8 cellular contexts compared by ENCODE assay signal in the genomic region with DNA sequence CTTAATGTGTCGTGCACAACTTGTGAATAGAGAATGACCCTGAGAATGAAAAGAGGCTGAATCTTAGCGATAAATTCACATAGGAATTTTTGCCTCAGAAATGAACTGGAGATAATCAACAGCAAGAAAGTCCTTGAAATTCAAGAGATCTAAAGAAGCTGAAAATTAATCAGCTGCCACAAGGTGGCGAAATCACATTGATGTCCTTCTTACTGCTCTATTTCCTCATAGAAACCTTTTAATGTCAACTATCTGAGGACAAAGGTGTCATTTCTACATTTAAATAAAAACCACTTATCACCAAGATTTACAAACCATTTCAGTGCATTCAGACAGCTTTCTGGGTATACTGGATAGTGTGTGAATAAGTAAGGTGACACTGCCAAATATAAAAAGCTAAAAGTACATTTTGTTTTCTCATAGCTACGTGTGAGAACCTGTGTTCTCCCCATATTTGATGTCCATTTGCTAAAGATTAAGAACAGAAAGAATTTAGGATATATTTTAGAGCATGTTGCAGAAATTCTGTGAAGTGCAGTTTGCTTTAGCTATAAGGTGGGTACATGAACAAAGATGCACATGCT.
DNase-seq lines count a peak whose midpoint lies in the region; ATAC-seq and TF ChIP-seq lines count a peak whose summit lies in the region.

No MANE protein-coding gene starts in this region.

- H3K36me3 ChIP-seq in heart right ventricle: no peaks in the 10 kb centered on the region
- H3K36me3 ChIP-seq in KMS-11 (ENCODE audit: insufficient read depth): no peaks in the 10 kb centered on the region
- H3K36me3 ChIP-seq in osteoblast (ENCODE audit: insufficient read depth, low read length): no peaks in the 10 kb centered on the region

- intact Hi-C loops in heart right ventricle (cut with DNase I) (loop anchor here in 4 of 10 donors (10.0 kb wide), 2 partner anchors 609 to 1819 kb away; no protein-coding TSS in a partner anchor), right cardiac atrium (cut with DNase I) (loop anchor here in 1 of 4 donors (10.0 kb wide), 1 partner anchor 609 kb away; no protein-coding TSS in a partner anchor)

- H3K27me3 ChIP-seq in heart right ventricle: no peaks in the 10 kb centered on the region
- H3K27me3 ChIP-seq in right cardiac atrium (ENCODE audit: control insufficient read depth, insufficient read depth): no peaks in the 10 kb centered on the region
- no peaks in the 10 kb centered on the region for H3K27me3 ChIP-seq in KMS-11 (ENCODE audit: insufficient read depth, low read depth)
- no peaks in the 10 kb centered on the region for H3K27me3 ChIP-seq in osteoblast (ENCODE audit: insufficient read depth, low read length)

- H2AFZ ChIP-seq in KMS-11 (ENCODE audit: low read depth): no peak overlapping the region
- H2AFZ ChIP-seq in osteoblast (ENCODE audit: low read length): no peak overlapping the region

- H3K4me2 ChIP-seq in KMS-11: no peak overlapping the region
- H3K4me2 ChIP-seq in osteoblast (ENCODE audit: insufficient read depth, low read length): no peak overlapping the region

- H3K27ac ChIP-seq in heart right ventricle (no peak overlapping the region), right cardiac atrium (ENCODE audit: low read length) (no peak overlapping the region), KMS-11 (no peak overlapping the region), osteoblast (ENCODE audit: low read depth, low read length) (no peak overlapping the region)

- H3K4me3 ChIP-seq in heart right ventricle (no peak overlapping the region), right cardiac atrium (ENCODE audit: low read length) (no peak overlapping the region), KMS-11 (IDR thresholded peaks at IDR 0.05; ENCODE audit: insufficient read depth, low read depth, low read length) (no peak overlapping the region), osteoblast (ENCODE audit: insufficient read depth, low read length) (no peak overlapping the region)

- DNase-seq in heart right ventricle (peak in 1 of 2 donors; percentile 16), right cardiac atrium (no peak), RPMI8226 (peak; percentile 14), erythroblast (lab: John Stamatoyannopoulos, UW) (peak; percentile 23 to 49), osteoblast (ENCODE audit: insufficient read length, low spot score, missing footprints) (peak; percentile 37), T1000 (lab: John Stamatoyannopoulos, UW) (no peak)

- H3K79me2 ChIP-seq in KMS-11 (ENCODE audit: insufficient read depth, low read depth): no peaks in the 10 kb centered on the region
- no peaks in the 10 kb centered on the region for H3K79me2 ChIP-seq in osteoblast (ENCODE audit: insufficient read depth, low read length)

- H3K4me1 ChIP-seq in heart right ventricle: no peaks in the 10 kb centered on the region
- no peaks in the 10 kb centered on the region for H3K4me1 ChIP-seq in right cardiac atrium (ENCODE audit: control insufficient read depth, insufficient read depth, low read length)
- H3K4me1 ChIP-seq in KMS-11 (ENCODE audit: low read depth, poor library complexity, severe bottlenecking): no peaks in the 10 kb centered on the region
- H3K4me1 ChIP-seq in osteoblast (ENCODE audit: insufficient read depth, low read length): peaks cover 4% of the 10 kb centered on the region

- H4K20me1 ChIP-seq in KMS-11 (ENCODE audit: insufficient read depth) (no peaks in the 10 kb centered on the region), osteoblast (ENCODE audit: insufficient read depth, low read length) (no peaks in the 10 kb centered on the region)

- ATAC-seq in heart right ventricle (no peak), right cardiac atrium (no peak), GM18861 (IDR thresholded peaks at IDR 0.05; ENCODE audit: unreplicated experiment) (no peak)

- no peak for TF ChIP-seq POLR2A in erythroblast (IDR thresholded peaks at IDR 0.05; ENCODE audit: low read length)

- TF ChIP-seq CTCF in heart right ventricle (IDR thresholded peaks at IDR 0.05) (peak in 8 of 9 donors; percentile 18 to 67 (median 56)), KMS-11 (conservative IDR thresholded peaks at IDR 0.05; ENCODE audit: low read depth, low read length) (peak; percentile 66), osteoblast (IDR thresholded peaks at IDR 0.05; ENCODE audit: extremely low read depth, low read depth, low read length) (peak; percentile 64)

- no peaks in the 10 kb centered on the region for H3K9me3 ChIP-seq in heart right ventricle
- H3K9me3 ChIP-seq in right cardiac atrium (ENCODE audit: control insufficient read depth, low read length): no peaks in the 10 kb centered on the region
- no peaks in the 10 kb centered on the region for H3K9me3 ChIP-seq in osteoblast (ENCODE audit: low read depth, low read length)

- H3K9ac ChIP-seq in KMS-11: no peak overlapping the region

- 32 to 35% methylated on average over 4 of the region's 4 CpGs for WGBS in heart right ventricle, 2 donors
- 29% methylated on average over 4 of the region's 4 CpGs for WGBS in right cardiac atrium

Comparison
In these comparisons a context has a peak if more than half of its experiments do, and no peak if none do; other contexts are left out.
1. DNase-seq: peak in RPMI8226 (single experiment), erythroblast (2 of 2) and osteoblast (single experiment); none in right cardiac atrium (0 of 3) and T1000 (single experiment).
2. Peak in every context shown above with its lines, with median percentiles within 50 percentile points of each other: CTCF ChIP-seq.